25 cellular contexts compared by ENCODE assay signal in the genomic region with DNA sequence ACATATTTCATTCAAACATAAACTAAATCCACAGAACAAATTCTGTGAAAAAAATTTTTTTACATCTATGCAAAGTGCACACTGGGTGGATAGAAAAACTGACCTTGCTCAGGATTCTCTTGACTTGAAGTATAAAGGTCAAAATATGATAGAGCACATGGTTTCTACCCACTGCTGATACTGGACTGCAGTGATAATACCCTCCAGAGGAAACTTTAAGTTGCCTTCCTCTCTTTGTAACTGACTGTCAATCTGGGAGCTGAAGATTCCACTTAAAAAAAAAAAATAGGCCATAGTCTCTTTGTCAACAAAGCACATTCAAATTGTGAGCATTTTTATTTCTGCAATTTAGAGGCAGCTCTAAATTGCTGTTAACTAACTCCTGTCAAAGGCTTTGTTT. TPM values are rescaled to one million over a fixed set of nuclear protein-coding genes. Genes with fewer than 3 reads are reported as not detected.
"Had no signal": no experiment of that assay in that cellular context is flagged by ENCODE, and none has a peak within 500 bp of the region (broad histone marks: within the 10 kb centered on the region; RNA-seq: fewer than 3 reads in every experiment).

No MANE protein-coding gene starts in this region.

- DNase-seq: activated CD4-positive, alpha-beta T cell treated with anti-CD3 and anti-CD28 coated beads for 4 hours; activated CD4-positive, alpha-beta T cell treated with anti-CD3 and anti-CD28 coated beads, Interleukin-2, amount 50 U/mL, for 4 hours; activated CD8-positive, alpha-beta memory T cell treated with anti-CD3 and anti-CD28 coated beads for 24 hours; activated effector memory CD4-positive, alpha-beta T cell treated with Interleukin-2 at 50 U/mL for 16 hours; activated naive CD4-positive, alpha-beta T cell treated with Interleukin-2 at 50 U/mL for 16 hours; anterior cingulate cortex; colonic mucosa; effector CD8-positive, alpha-beta T cell; head of caudate nucleus; hippocampal formation; left cardiac atrium; left ventricle myocardium superior; ovary; right lobe of liver; stimulated activated CD4-positive, alpha-beta T cell treated with anti-CD3 and anti-CD28 coated beads, Interleukin-12 subunit alpha, Interleukin-12 subunit beta, amount 100 ng/mL, for 4 hours; stimulated activated CD4-positive, alpha-beta T cell treated with anti-CD3 and anti-CD28 coated beads, Interleukin-4, amount 100 ng/mL, for 1 hour; stimulated activated naive CD8-positive, alpha-beta T cell treated with anti-CD3 and anti-CD28 coated beads, Interleukin-15, Interleukin-2, amounts not matched to agents 100 U/mL and 50 U/mL, for 24 hours; trophoblast cell had no signal

- H3K4me3 ChIP-seq: colonic mucosa, gastroesophageal sphincter, ovary, right lobe of liver, skin epidermis, thoracic aorta had no signal

- H3K9me3 ChIP-seq: colonic mucosa, gastroesophageal sphincter, ovary, right lobe of liver, thoracic aorta had no signal

- H3K36me3 ChIP-seq: colonic mucosa, gastroesophageal sphincter, ovary, right lobe of liver, thoracic aorta had no signal

- H3K27me3 ChIP-seq: colonic mucosa, gastroesophageal sphincter, ovary, right lobe of liver had no signal

- H3K27ac ChIP-seq: colonic mucosa, gastroesophageal sphincter, ovary, right lobe of liver, skin epidermis, thoracic aorta had no signal

- H3K4me1 ChIP-seq: colonic mucosa, right lobe of liver had no signal

RNA-seq across cellular contexts. Expression of a gene that starts 37.6 kb away (rescaled TPM):
- total RNA-seq: bronchial epithelial cell, colonic mucosa, dermis microvascular lymphatic vessel endothelial cell, epithelial cell of proximal tubule, lung microvascular endothelial cell had no signal
